19 cellular contexts compared by ENCODE assay signal in the genomic region with DNA sequence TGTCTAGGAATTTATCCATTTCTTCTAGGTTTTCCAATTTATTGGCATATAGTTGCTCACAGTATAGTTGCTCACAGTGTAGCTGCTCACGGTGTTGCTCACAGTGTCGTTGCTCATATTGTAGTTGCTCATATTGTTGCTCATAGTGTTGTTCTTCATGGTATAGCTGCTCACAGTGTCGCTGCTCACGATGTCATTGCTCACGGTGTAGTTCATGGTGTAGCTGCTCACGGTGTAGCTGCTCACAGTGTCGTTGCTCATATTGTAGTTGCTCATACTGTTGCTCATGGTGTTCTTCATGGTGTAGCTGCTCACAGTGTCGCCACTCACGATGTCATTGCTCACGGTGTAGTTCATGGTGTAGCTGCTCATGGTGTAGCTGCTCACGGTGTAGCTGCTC. TPM values are rescaled to one million over a fixed set of nuclear protein-coding genes. Genes with fewer than 3 reads are reported as not detected.
DNase-seq lines count a peak whose midpoint lies in the region; ATAC-seq, FAIRE-seq and TF ChIP-seq lines count a peak whose summit lies in the region.
"Had no signal": no experiment of that assay in that cellular context is flagged by ENCODE, and none has a peak within 500 bp of the region (broad histone marks: within the 10 kb centered on the region; RNA-seq: fewer than 3 reads in every experiment).

No MANE protein-coding gene starts in this region.

- TF ChIP-seq CTCF in DND-41 (IDR thresholded peaks at IDR 0.05; ENCODE audit: borderline replicate concordance, extremely low read depth, low read length, poor library complexity, severe bottlenecking) (no peak), HCT116 (IDR thresholded peaks at IDR 0.05 in 2 of 3, conservative IDR thresholded peaks at IDR 0.05 in 1 of 3; ENCODE audit: borderline replicate concordance in 1 of 3, insufficient read depth in 1 of 3, low read depth in 2 of 3, low read length in 2 of 3) (no peak), H1 (IDR thresholded peaks at IDR 0.05; ENCODE audit: control extremely low read depth in 1 of 3, insufficient read depth in 1 of 3, low read depth in 1 of 3, low read length in 3 of 3) (no peak), upper lobe of right lung (IDR thresholded peaks at IDR 0.05) (no peak)

- WGBS in H1 (ENCODE audit: extremely low coverage in 1 of 2, insufficient coverage in 1 of 2, insufficient read length in 1 of 2, insufficient replicate concordance in 2 of 2, low coverage in 1 of 2, low lambda C conversion rate in 2 of 2, missing lambda C conversion rate in 1 of 2), 2 experiments: 95% methylated on average over 11 of the region's 11 CpGs; no CpG with 5 or more reads in 1 of the 2 experiments

- H3K36me3 ChIP-seq in DND-41 (ENCODE audit: insufficient read depth, low read length) (peaks cover 79% of the 10 kb centered on the region), HCT116 (ENCODE audit: control insufficient read depth in 1 of 2, insufficient read depth in 2 of 2, low read length in 2 of 2) (peaks cover 4 to 53% of the 10 kb centered on the region in 2 experiments), H1 (ENCODE audit: control insufficient read depth in 2 of 4, insufficient read depth in 4 of 4, low read length in 3 of 4) (peaks cover 0 to 22% (median 15%) of the 10 kb centered on the region in 4 experiments; a peak in 6 of 8 replicates), upper lobe of right lung (peaks cover 20% of the 10 kb centered on the region)

- no peak overlapping the region for H4K5ac ChIP-seq in H1 (ENCODE audit: insufficient read length, low read depth, low read length)

- no peak overlapping the region for H3K23ac ChIP-seq in H1 (ENCODE audit: insufficient read length)

- peak overlapping the region; percentile 40; the same call in 1 of the 2 replicates for H2BK5ac ChIP-seq in H1 (ENCODE audit: low read depth, low read length)

- H2AK5ac ChIP-seq in H1 (ENCODE audit: low read depth, low read length): no peak overlapping the region; the same call in 1 of the 2 replicates

- TF ChIP-seq POLR2A in HCT116 (IDR thresholded peaks at IDR 0.05; ENCODE audit: borderline replicate concordance, extremely low read depth, insufficient read depth, insufficient read length) (no peak), H1 (IDR thresholded peaks at IDR 0.05; ENCODE audit: control extremely low read depth in 1 of 2, low read depth in 2 of 2, low read length in 2 of 2) (no peak)

- H3K4me3 ChIP-seq in DND-41 (ENCODE audit: low read depth in 1 of 2, low read length in 2 of 2): no peak overlapping the region
- no peak overlapping the region for H3K4me3 ChIP-seq in HCT116 (replicated peaks in 1 of 2; ENCODE audit: low read depth in 1 of 2, low read length in 2 of 2)
- no peak overlapping the region for H3K4me3 ChIP-seq in H1 (ENCODE audit: extremely low read depth in 1 of 4, insufficient read depth in 2 of 4, low read depth in 3 of 4, low read length in 4 of 4)
- no peak overlapping the region for H3K4me3 ChIP-seq in upper lobe of right lung
- H3K4me3 ChIP-seq: HAP-1 had no signal

- H2AFZ ChIP-seq in DND-41 (ENCODE audit: low read depth, low read length) (no peak overlapping the region), HCT116 (ENCODE audit: low read depth, low read length, poor library complexity, severe bottlenecking) (no peak overlapping the region), H1 (ENCODE audit: low read length) (no peak overlapping the region)

- H2BK12ac ChIP-seq in H1 (ENCODE audit: low read depth, low read length): no peak overlapping the region

- TF ChIP-seq RAD21 in HCT116 (IDR thresholded peaks at IDR 0.05; ENCODE audit: low read depth) (no peak), H1 (IDR thresholded peaks at IDR 0.05 in 1 of 2, conservative IDR thresholded peaks at IDR 0.05 in 1 of 2; ENCODE audit: low read depth in 2 of 2, low read length in 2 of 2) (no peak)

- TF ChIP-seq EP300 in H1 (IDR thresholded peaks at IDR 0.05; ENCODE audit: borderline replicate concordance in 1 of 2, low read depth in 2 of 2, low read length in 2 of 2): no peak

- BruUV-seq in HCT116 (replicated peaks; lab: Mats Ljungman, UMichigan): no TSS peak

- H3K27ac ChIP-seq in DND-41 (ENCODE audit: low read length): no peak overlapping the region
- H3K27ac ChIP-seq in HCT116 (ENCODE audit: low read depth, low read length): 0 out of 2 replicates have a peak overlapping the region, but pooled peaks have one; percentile 15
- no peak overlapping the region for H3K27ac ChIP-seq in H1 (ENCODE audit: low read depth, low read length)
- no peak overlapping the region for H3K27ac ChIP-seq in upper lobe of right lung
- H3K27ac ChIP-seq: C4-2B had no signal

- ATAC-seq in DND-41 (ENCODE audit: insufficient read depth, low read depth): no peak
- no peak for ATAC-seq in HCT116
- no peak for ATAC-seq in upper lobe of right lung
- ATAC-seq: HepG2 had no signal

- no peaks in the 10 kb centered on the region for H3K9me2 ChIP-seq in HCT116 (ENCODE audit: insufficient read depth)

- CTCF ChIA-PET in HCT116 (lab: Charles Lee): no interaction called here
- CTCF ChIA-PET in H1 (lab: Charles Lee; ENCODE audit: partially characterized antibody): interaction anchor here (0.5 to 0.9 kb wide), 2 partner anchors 138 to 403 kb away, joined by 3 to 4 read pairs; no protein-coding TSS in a partner anchor

- peaks cover 15% of the 10 kb centered on the region for H3K79me1 ChIP-seq in H1 (ENCODE audit: low read depth, low read length)

- no peaks in the 10 kb centered on the region for H3K27me3 ChIP-seq in DND-41 (ENCODE audit: insufficient read depth, low read length, poor library complexity)
- H3K27me3 ChIP-seq in HCT116 (ENCODE audit: insufficient read depth, low read length): no peaks in the 10 kb centered on the region
- H3K27me3 ChIP-seq in H1 (replicated peaks in 1 of 4; ENCODE audit: control insufficient read depth in 3 of 4, extremely low read depth in 1 of 4, insufficient read depth in 3 of 4, low read length in 3 of 4): no peaks in the 10 kb centered on the region
- H3K27me3 ChIP-seq in upper lobe of right lung: no peaks in the 10 kb centered on the region
- H3K27me3 ChIP-seq: BE2C had no signal

- no peak overlapping the region for H2BK120ac ChIP-seq in H1 (replicated peaks; ENCODE audit: low read depth, low read length)

- no peaks in the 10 kb centered on the region for H3K4me1 ChIP-seq in DND-41 (ENCODE audit: insufficient read depth, low read length)
- H3K4me1 ChIP-seq in HCT116 (ENCODE audit: control insufficient read depth in 1 of 2, insufficient read depth in 2 of 2, low read length in 2 of 2): peaks cover 14 to 17% of the 10 kb centered on the region in 2 experiments; a peak in 3 of 4 replicates
- H3K4me1 ChIP-seq in H1 (replicated peaks in 1 of 4; ENCODE audit: control insufficient read depth in 3 of 4, insufficient read depth in 4 of 4, low read length in 3 of 4): 0 out of 7 replicates have a peak, but pooled peaks cover 0 to 3% (median 0%) of the 10 kb centered on the region in 4 experiments
- no peaks in the 10 kb centered on the region for H3K4me1 ChIP-seq in upper lobe of right lung
- H3K4me1 ChIP-seq: BE2C, HAP-1 had no signal

- intact Hi-C loops in HCT116 (cut with micrococcal nuclease) (no loop called here), upper lobe of right lung (cut with DNase I) (no loop called here)

- no peak overlapping the region for H4K8ac ChIP-seq in H1 (ENCODE audit: extremely low read depth, insufficient read depth, low read length)

- H3K9ac ChIP-seq in DND-41 (ENCODE audit: low read depth, low read length): no peak overlapping the region
- no peak overlapping the region for H3K9ac ChIP-seq in HCT116 (ENCODE audit: low read length)
- no peak overlapping the region for H3K9ac ChIP-seq in H1 (replicated peaks in 1 of 4; ENCODE audit: extremely low read depth in 1 of 4, low read depth in 3 of 4, low read length in 3 of 4)

- no peak overlapping the region for H3K4ac ChIP-seq in H1 (replicated peaks; ENCODE audit: insufficient read length, low read depth, low read length)

- no peak for FAIRE-seq in H1 (lab: Jason Lieb, UNC)
- FAIRE-seq: A204.1, D721Med, GM19239 had no signal

- H4K91ac ChIP-seq in H1 (replicated peaks; ENCODE audit: insufficient read length, low read length): no peak overlapping the region

- H2BK20ac ChIP-seq in H1 (ENCODE audit: low read length): no peak overlapping the region

- H3K79me2 ChIP-seq in DND-41 (ENCODE audit: insufficient read depth, low read length): peaks cover 94% of the 10 kb centered on the region
- peaks cover 100% of the 10 kb centered on the region for H3K79me2 ChIP-seq in HCT116 (ENCODE audit: insufficient read depth, low read length)
- H3K79me2 ChIP-seq in H1 (ENCODE audit: control insufficient read depth in 1 of 2, insufficient read depth in 2 of 2, low read length in 2 of 2): peaks cover 13 to 90% of the 10 kb centered on the region in 2 experiments

- no peak overlapping the region for H3K56ac ChIP-seq in H1 (replicated peaks; ENCODE audit: insufficient read length, low read depth, low read length)

- RAD21 ChIA-PET in HCT116 (lab: Charles Lee; ENCODE audit: low non-redundant PET in 1 of 2, low total read pairs in 2 of 2, uncharacterized antibody in 2 of 2, unreplicated experiment in 2 of 2): no interaction called here

- H3K14ac ChIP-seq in H1 (ENCODE audit: insufficient read length): no peak overlapping the region

- H3K9me3 ChIP-seq in DND-41 (ENCODE audit: insufficient read depth, low read length, severe bottlenecking) (peaks cover 11% of the 10 kb centered on the region), HCT116 (ENCODE audit: control insufficient read depth in 1 of 2, insufficient read depth in 1 of 2, low read depth in 1 of 2, low read length in 2 of 2) (peaks cover 10 to 15% of the 10 kb centered on the region in 2 experiments; a peak in 2 of 4 replicates), H1 (ENCODE audit: insufficient read depth in 2 of 2, low read depth in 1 of 2, low read length in 1 of 2) (peaks cover 9 to 16% of the 10 kb centered on the region in 2 experiments; a peak in 3 of 4 replicates), upper lobe of right lung (peaks cover 4% of the 10 kb centered on the region)
- H3K9me3 ChIP-seq: BE2C had no signal

- H4K20me1 ChIP-seq in DND-41 (ENCODE audit: insufficient read depth, low read length): peaks cover 47% of the 10 kb centered on the region; the same call in 1 of the 2 replicates
- H4K20me1 ChIP-seq in HCT116 (ENCODE audit: insufficient read depth): no peaks in the 10 kb centered on the region
- peaks cover 0 to 8% of the 10 kb centered on the region in 2 experiments for H4K20me1 ChIP-seq in H1 (replicated peaks in 1 of 2; ENCODE audit: control insufficient read depth in 1 of 2, insufficient read depth in 2 of 2, low read length in 2 of 2)

- no peak for DNase-seq in DND-41
- no peak for DNase-seq in HCT116 (ENCODE audit: low read depth, low spot score)
- no peak for DNase-seq in H1 (ENCODE audit: low read depth in 1 of 2, low spot score in 2 of 2)
- peak; percentile 26 for DNase-seq in upper lobe of right lung
- no peak for DNase-seq in NCI-H345 treated with DMSO at 0.1 percent for 48 hours (lab: John Stamatoyannopoulos, UW; ENCODE audit: unreplicated experiment)
- no peak for DNase-seq in NCI-H82 treated with DMSO at 0.1 percent for 48 hours (lab: John Stamatoyannopoulos, UW; ENCODE audit: unreplicated experiment)
- DNase-seq in SW 1271 (lab: John Stamatoyannopoulos, UW): no peak
- DNase-seq: ACHN; BE2C; CD4-positive, alpha-beta T cell; GDM1; HFFc6; KBM-7 had no signal

- H3K23me2 ChIP-seq in H1 (ENCODE audit: low read depth, low read length): no peaks in the 10 kb centered on the region

- no peak overlapping the region for H2BK15ac ChIP-seq in H1 (ENCODE audit: low read length)

- POLR2A ChIA-PET in HCT116 (lab: Charles Lee) (no interaction called here), H1 (lab: Charles Lee; ENCODE audit: partially characterized antibody) (no interaction called here)

- no peak overlapping the region for H3K18ac ChIP-seq in H1 (ENCODE audit: extremely low read depth, low read length)

- H3K4me2 ChIP-seq in DND-41 (ENCODE audit: insufficient read depth, low read length) (peak overlapping the region; percentile 27; the same call in 1 of the 2 replicates), HCT116 (ENCODE audit: low read length) (no peak overlapping the region), H1 (ENCODE audit: insufficient read depth in 1 of 2, low read depth in 2 of 2, low read length in 2 of 2) (no peak overlapping the region)

RNA-seq across cellular contexts. Expression of gene PRKAR1B, which starts 7.7 kb away (rescaled TPM):
- total RNA-seq in HCT116 (2021; ENCODE audit: unreplicated experiment): 14.1 TPM
- polyA plus RNA-seq in HCT116 (2012): 10.8 and 12.4 TPM in 2 replicates
- total RNA-seq in H1 (2021; fragmentation: NEBNext Ultra II Directional; extraction: Animal tissue kit (Norgen Biotek cat#: 25700)): 55.7 and 58.0 TPM in 2 replicates
- polyA plus RNA-seq in H1 (2011; rRNA removed): 12.3 and 23.2 TPM in 2 replicates
- 25.3 TPM for polyA plus RNA-seq in H1 (2011; cell fraction: cytosol; rRNA removed)
- polyA plus RNA-seq in H1 (2011; cell fraction: nucleus; rRNA removed): 30.8 TPM
- 43.9 to 55.5 TPM (median 53.2 TPM) in 4 replicates for polyA plus RNA-seq in H1 (2012, experiment 1 of 2)
- 35.0 TPM for polyA plus RNA-seq in H1 (2012, experiment 2 of 2)
- polyA plus RNA-seq in H1 (2013, experiment 1 of 2): 18.5 TPM
- 19.0 TPM for polyA plus RNA-seq in H1 (2013, experiment 2 of 2)
- polyA minus RNA-seq in H1 (2011; rRNA and poly(A)+ RNA removed): 43.0 and 43.2 TPM in 2 replicates
- polyA minus RNA-seq in H1 (2011; cell fraction: cytosol; rRNA and poly(A)+ RNA removed): 28.6 TPM
- 22.1 TPM for polyA minus RNA-seq in H1 (2011; cell fraction: nucleus; rRNA and poly(A)+ RNA removed)
- 25.7 TPM for total RNA-seq in upper lobe of right lung

RNA-seq across cellular contexts. Expression of gene DNAAF5, which starts 8.3 kb away (rescaled TPM):
- total RNA-seq in HCT116 (2021; ENCODE audit: unreplicated experiment) (69.4 TPM), upper lobe of right lung (15.8 TPM)
- 57.1 and 61.6 TPM in 2 replicates for polyA plus RNA-seq in HCT116 (2012)
- total RNA-seq in H1 (2021; fragmentation: NEBNext Ultra II Directional; extraction: Animal tissue kit (Norgen Biotek cat#: 25700)): 55.1 and 56.5 TPM in 2 replicates
- 95.9 and 164 TPM in 2 replicates for polyA plus RNA-seq in H1 (2011; rRNA removed)
- 46.8 TPM for polyA plus RNA-seq in H1 (2011; cell fraction: cytosol; rRNA removed)
- polyA plus RNA-seq in H1 (2011; cell fraction: nucleus; rRNA removed): 73.5 TPM
- polyA plus RNA-seq in H1 (2012, experiment 1 of 2): 34.1 to 57.9 TPM (median 53.4 TPM) in 4 replicates
- polyA plus RNA-seq in H1 (2012, experiment 2 of 2): 45.5 TPM
- 33.9 TPM for polyA plus RNA-seq in H1 (2013, experiment 1 of 2)
- 34.7 TPM for polyA plus RNA-seq in H1 (2013, experiment 2 of 2)
- 50.1 and 75.3 TPM in 2 replicates for polyA minus RNA-seq in H1 (2011; rRNA and poly(A)+ RNA removed)
- 44.4 TPM for polyA minus RNA-seq in H1 (2011; cell fraction: cytosol; rRNA and poly(A)+ RNA removed)
- polyA minus RNA-seq in H1 (2011; cell fraction: nucleus; rRNA and poly(A)+ RNA removed): 43.4 TPM
